16 cellular contexts compared by ENCODE assay signal in genomic region chr15:40958146-40958545, GRCh38. TPM values are rescaled to one million over a fixed set of nuclear protein-coding genes. Genes with fewer than 3 reads are reported as not detected.
DNase-seq lines count a peak whose midpoint lies in the region; ATAC-seq and TF ChIP-seq lines count a peak whose summit lies in the region.
"Had no signal": no experiment of that assay in that cellular context is flagged by ENCODE, and none has a peak within 500 bp of the region (broad histone marks: within the 10 kb centered on the region; RNA-seq: fewer than 3 reads in every experiment).

No MANE protein-coding gene starts in this region.

- H3K9me2 ChIP-seq in HCT116 (ENCODE audit: insufficient read depth): no peaks in the 10 kb centered on the region

- CTCF ChIA-PET in AG04450 (lab: Charles Lee) (interaction anchor here (0.8 kb wide), 1 partner anchor 25 kb away, joined by 3 read pairs; no protein-coding TSS in a partner anchor), HCT116 (lab: Charles Lee) (interaction anchor here (1.0 kb wide), 1 partner anchor 27 kb away, joined by 5 read pairs; no protein-coding TSS in a partner anchor)

- POLR2A ChIA-PET in AG04450 (lab: Yijun Ruan, JAX): interaction anchor here (1.4 kb wide), 1 partner anchor 17 kb away, joined by 3 read pairs; no protein-coding TSS in a partner anchor
- POLR2A ChIA-PET in HCT116 (lab: Charles Lee): interaction anchor here (0.6 kb wide), 1 partner anchor 12 kb away, joined by 6 read pairs; no protein-coding TSS in a partner anchor

- RAD21 ChIA-PET in HCT116 (lab: Charles Lee; ENCODE audit: low non-redundant PET in 1 of 2, low total read pairs in 2 of 2, uncharacterized antibody in 2 of 2, unreplicated experiment in 2 of 2): no interaction called here

- TF ChIP-seq CTCF in AG04450 (IDR thresholded peaks at IDR 0.05; ENCODE audit: low read depth, low read length) (no peak), HCT116 (IDR thresholded peaks at IDR 0.05 in 2 of 3, conservative IDR thresholded peaks at IDR 0.05 in 1 of 3; ENCODE audit: borderline replicate concordance in 1 of 3, insufficient read depth in 1 of 3, low read depth in 2 of 3, low read length in 2 of 3) (no peak), chondrocyte (IDR thresholded peaks at IDR 0.05) (no peak), prostate gland (IDR thresholded peaks at IDR 0.05) (no peak)

- no peak overlapping the region for H2AFZ ChIP-seq in HCT116 (ENCODE audit: low read depth, low read length, poor library complexity, severe bottlenecking)

- H3K27ac ChIP-seq in AG04450 (ENCODE audit: low read depth, low read length) (peak overlapping the region; percentile 47), HCT116 (ENCODE audit: low read depth, low read length) (no peak overlapping the region; the same call in 1 of the 2 replicates), prostate gland (peak overlapping the region in 1 of 2 donors; percentile 51)

- no peaks in the 10 kb centered on the region for H3K9me3 Mint-ChIP-seq in chondrocyte (ENCODE audit: low read depth)
- H3K9me3 Mint-ChIP-seq: immature natural killer cell, memory B cell had no signal

- no peaks in the 10 kb centered on the region for H4K20me1 ChIP-seq in HCT116 (ENCODE audit: insufficient read depth)

- no peaks in the 10 kb centered on the region for H3K36me3 ChIP-seq in HCT116 (ENCODE audit: control insufficient read depth in 1 of 2, insufficient read depth in 2 of 2, low read length in 2 of 2)
- H3K36me3 ChIP-seq in prostate gland: no peaks in the 10 kb centered on the region

- no peak overlapping the region for H3K9ac ChIP-seq in HCT116 (ENCODE audit: low read length)

- no peak for TF ChIP-seq RAD21 in HCT116 (IDR thresholded peaks at IDR 0.05; ENCODE audit: low read depth)

- H3K9me3 ChIP-seq in AG04450 (ENCODE audit: control insufficient read depth, insufficient read depth, low read length) (no peaks in the 10 kb centered on the region; the same call in 1 of the 2 replicates), HCT116 (ENCODE audit: control insufficient read depth in 1 of 2, insufficient read depth in 1 of 2, low read depth in 1 of 2, low read length in 2 of 2) (no peaks in the 10 kb centered on the region), prostate gland (no peaks in the 10 kb centered on the region)
- H3K9me3 ChIP-seq: body of pancreas had no signal

- no peaks in the 10 kb centered on the region for H3K27me3 Mint-ChIP-seq in chondrocyte (ENCODE audit: low read depth)

- no TSS peak for BruUV-seq in HCT116 (replicated peaks; lab: Mats Ljungman, UMichigan)

- H3K4me2 ChIP-seq in HCT116 (ENCODE audit: low read length): no peak overlapping the region

- H3K27me3 ChIP-seq in AG04450 (ENCODE audit: control insufficient read depth, insufficient read depth, low read length) (no peaks in the 10 kb centered on the region), HCT116 (ENCODE audit: insufficient read depth, low read length) (no peaks in the 10 kb centered on the region), prostate gland (replicated peaks; ENCODE audit: insufficient read depth) (no peaks in the 10 kb centered on the region)
- H3K27me3 ChIP-seq: body of pancreas had no signal

- peaks cover 14% of the 10 kb centered on the region for H3K36me3 Mint-ChIP-seq in chondrocyte (ENCODE audit: low read depth)
- H3K36me3 Mint-ChIP-seq: memory B cell had no signal

- WGBS in prostate gland: 33% methylated on average over 6 of the region's 6 CpGs

- TF ChIP-seq POLR2A in HCT116 (IDR thresholded peaks at IDR 0.05; ENCODE audit: borderline replicate concordance, extremely low read depth, insufficient read depth, insufficient read length) (peak; percentile 12), prostate gland (IDR thresholded peaks at IDR 0.05) (no peak)

- no peak for ATAC-seq in HCT116
- no peak for ATAC-seq in GM18517 (IDR thresholded peaks at IDR 0.05; ENCODE audit: unreplicated experiment)

- DNase-seq in AG04450 (ENCODE audit: low read depth, low spot score): no peak
- DNase-seq in HCT116 (ENCODE audit: low read depth, low spot score): no peak
- no peak for DNase-seq in chondrocyte (ENCODE audit: low spot score)
- peak; percentile 36 for DNase-seq in prostate gland (ENCODE audit: low spot score)
- no peak for DNase-seq in NCI-H128 (lab: John Stamatoyannopoulos, UW; ENCODE audit: unreplicated experiment)
- no peak for DNase-seq in T-helper 2 cell
- DNase-seq in NCI-H748 (lab: John Stamatoyannopoulos, UW; ENCODE audit: unreplicated experiment): no peak
- DNase-seq: activated naive CD4-positive, alpha-beta T cell treated with Interleukin-2 at 50 U/mL for 16 hours; AML-193; GDM1; immature natural killer cell; NCI-H526 treated with DMSO at 0.1 percent for 48 hours; T-helper 9 cell had no signal

- no peaks in the 10 kb centered on the region for H3K79me2 ChIP-seq in HCT116 (ENCODE audit: insufficient read depth, low read length)

- peaks cover 64% of the 10 kb centered on the region for H3K4me1 Mint-ChIP-seq in chondrocyte (ENCODE audit: low read depth)

- H3K4me3 Mint-ChIP-seq in chondrocyte (ENCODE audit: unreplicated experiment): no peak overlapping the region
- H3K4me3 Mint-ChIP-seq: immature natural killer cell, memory B cell had no signal

- H3K27ac Mint-ChIP-seq in chondrocyte (ENCODE audit: unreplicated experiment): peak overlapping the region; percentile 72
- H3K27ac Mint-ChIP-seq: memory B cell had no signal

- intact Hi-C loops in HCT116 (cut with micrococcal nuclease): no loop called here
- intact Hi-C loops in prostate gland (cut with DNase I): no loop called here

- H3K4me1 ChIP-seq in HCT116 (ENCODE audit: control insufficient read depth in 1 of 2, insufficient read depth in 2 of 2, low read length in 2 of 2) (peaks cover 14 to 21% of the 10 kb centered on the region in 2 experiments), prostate gland (replicated peaks) (peaks cover 5% of the 10 kb centered on the region)

- H3K4me3 ChIP-seq in AG04450 (ENCODE audit: low read depth, low read length): no peak overlapping the region
- no peak overlapping the region for H3K4me3 ChIP-seq in HCT116 (replicated peaks in 1 of 2; ENCODE audit: low read depth in 1 of 2, low read length in 2 of 2)
- no peak overlapping the region for H3K4me3 ChIP-seq in prostate gland
- H3K4me3 ChIP-seq: body of pancreas had no signal

TF ChIP-seq in HCT116, 20 proteins besides CTCF, POLR2A, EP300 and RAD21:
- no peak for TF ChIP-seq CEBPB (IDR thresholded peaks at IDR 0.05; ENCODE audit: low read depth)
- no peak for TF ChIP-seq JUND (IDR thresholded peaks at IDR 0.05)

RNA-seq across cellular contexts. Expression of gene CHAC1, which starts 4.9 kb away (rescaled TPM):
- 106 and 154 TPM in 2 replicates for polyA plus RNA-seq in AG04450 (2011; rRNA removed)
- polyA minus RNA-seq in AG04450 (2011; rRNA and poly(A)+ RNA removed): 147 and 202 TPM in 2 replicates
- 58.9 TPM for total RNA-seq in HCT116 (2021; ENCODE audit: unreplicated experiment)
- polyA plus RNA-seq in HCT116 (2012): 70.2 and 93.5 TPM in 2 replicates
- 2.8 to 78.5 TPM (median 77.6 TPM) in 3 replicates for total RNA-seq in chondrocyte
- 1 to 10 TPM in 1 of 2 donors, under 1 TPM in 1; 0.18 to 2.7 TPM for total RNA-seq in prostate gland

RNA-seq across cellular contexts. Expression of gene DLL4, which starts 29.0 kb away (rescaled TPM):
- polyA plus RNA-seq in AG04450 (2011; rRNA removed): 1.5 and 2.6 TPM in 2 replicates
- 3.2 and 5.4 TPM in 2 replicates for polyA minus RNA-seq in AG04450 (2011; rRNA and poly(A)+ RNA removed)
- total RNA-seq in HCT116 (2021; ENCODE audit: unreplicated experiment): 1.5 TPM
- 1.0 and 1.2 TPM in 2 replicates for polyA plus RNA-seq in HCT116 (2012)
- total RNA-seq in chondrocyte: 0.36 to 0.45 TPM in 2 of 3 replicates, not detected in the other
- total RNA-seq in prostate gland: 1 to 10 TPM; 6.2 to 6.5 TPM
- polyA plus RNA-seq: immature natural killer cell had no signal
